Comparison of ENCODE assay signal across 7 cellular contexts in genomic region chr7:106898967-106899366, GRCh38. TPM values are rescaled to one million over a fixed set of nuclear protein-coding genes. Genes with fewer than 3 reads are reported as not detected.
DNase-seq lines count a peak whose midpoint lies in the region; ATAC-seq lines count a peak whose summit lies in the region.
"Not testable (repeated sequence)": the region's sequence is repeated elsewhere in the genome, so short reads cannot be mapped to it uniquely, and the experiment has no call there.
"Had no signal": no experiment of that assay in that cellular context is flagged by ENCODE, and none has a peak within 500 bp of the region (broad histone marks: within the 10 kb centered on the region; RNA-seq: fewer than 3 reads in every experiment).

No MANE protein-coding gene starts in this region.

- intact Hi-C loops in CD4-positive, alpha-beta memory T cell (cut with micrococcal nuclease) = not testable (repeated sequence)

- H3K36me3 Mint-ChIP-seq in CD4-positive, alpha-beta memory T cell = peaks cover 69 to 76% of the 10 kb centered on the region in 2 donors
- peaks cover 61% of the 10 kb centered on the region for H3K36me3 Mint-ChIP-seq in T-cell
- peaks cover 42% of the 10 kb centered on the region for H3K36me3 Mint-ChIP-seq in activated naive CD8-positive, alpha-beta T cell
- peaks cover 14 to 46% (median 25%) of the 10 kb centered on the region in 3 donors for H3K36me3 Mint-ChIP-seq in immature natural killer cell
- peaks cover 32 to 82% (median 47%) of the 10 kb centered on the region in 3 donors for H3K36me3 Mint-ChIP-seq in naive thymus-derived CD8-positive, alpha-beta T cell
- peaks cover 94% of the 10 kb centered on the region for H3K36me3 Mint-ChIP-seq in stimulated activated effector memory CD8-positive, alpha-beta T cell treated with anti-CD3 and anti-CD28 coated beads, Interleukin-12 subunit alpha, Interleukin-12 subunit beta, amount 100 ng/mL, for 72 hours

- H3K36me3 ChIP-seq in CD4-positive, alpha-beta memory T cell (ENCODE audit: insufficient read depth, low read length) = not testable (repeated sequence)

- POLR2A ChIA-PET in CD4-positive, alpha-beta memory T cell (lab: Charles Lee; ENCODE audit: partially characterized antibody); T-cell (lab: Charles Lee); naive thymus-derived CD8-positive, alpha-beta T cell (lab: Charles Lee): not testable (repeated sequence)

- H3K4me3 Mint-ChIP-seq in CD4-positive, alpha-beta memory T cell = peak overlapping the region in 3 of 8 donors; percentile 27 to 35 (median 31)
- peak overlapping the region in 1 of 3 donors; percentile 14 for H3K4me3 Mint-ChIP-seq in T-cell
- H3K4me3 Mint-ChIP-seq in activated naive CD8-positive, alpha-beta T cell = peak overlapping the region; percentile 2
- peak overlapping the region; percentile 19 to 69 (median 45) for H3K4me3 Mint-ChIP-seq in immature natural killer cell
- peak overlapping the region in 6 of 10 donors; percentile 1 to 54 (median 31) for H3K4me3 Mint-ChIP-seq in naive thymus-derived CD8-positive, alpha-beta T cell
- H3K4me3 Mint-ChIP-seq in stimulated activated effector memory CD8-positive, alpha-beta T cell treated with anti-CD3 and anti-CD28 coated beads, Interleukin-12 subunit alpha, Interleukin-12 subunit beta, amount 100 ng/mL, for 72 hours = peak overlapping the region; percentile 12

- not testable (repeated sequence) for H3K9me3 Mint-ChIP-seq in CD4-positive, alpha-beta memory T cell; activated naive CD8-positive, alpha-beta T cell (ENCODE audit: low read depth); immature natural killer cell; stimulated activated effector memory CD8-positive, alpha-beta T cell treated with anti-CD3 and anti-CD28 coated beads, Interleukin-12 subunit alpha, Interleukin-12 subunit beta, amount 100 ng/mL, for 72 hours
- peaks cover 3 to 10% (median 8%) of the 10 kb centered on the region in 3 donors for H3K9me3 Mint-ChIP-seq in T-cell
- H3K9me3 Mint-ChIP-seq in naive thymus-derived CD8-positive, alpha-beta T cell = peaks cover 0 to 12% (median 4%) of the 10 kb centered on the region in 9 donors

- not testable (repeated sequence) for H3K27ac ChIP-seq in CD4-positive, alpha-beta memory T cell (ENCODE audit: low read depth, low read length)

- H3K4me3 ChIP-seq in CD4-positive, alpha-beta memory T cell (ENCODE audit: low read length in 2 of 2) = not testable (repeated sequence)

- H3K9me3 ChIP-seq in CD4-positive, alpha-beta memory T cell (ENCODE audit: control insufficient read depth in 1 of 2, low read length in 2 of 2) = not testable (repeated sequence)

- H3K4me1 ChIP-seq in CD4-positive, alpha-beta memory T cell (ENCODE audit: insufficient read depth, low read length) = peaks cover 16% of the 10 kb centered on the region

- DNase-seq in CD4-positive, alpha-beta memory T cell; T-cell; immature natural killer cell; naive thymus-derived CD8-positive, alpha-beta T cell; stimulated activated effector memory CD8-positive, alpha-beta T cell treated with anti-CD3 and anti-CD28 coated beads, Interleukin-12 subunit alpha, Interleukin-12 subunit beta, amount 100 ng/mL, for 72 hours (ENCODE audit: low spot score in 2 of 2): not testable (repeated sequence)

- not testable (repeated sequence) for ATAC-seq in T-cell (replicated peaks in 1 of 4); naive thymus-derived CD8-positive, alpha-beta T cell; stimulated activated effector memory CD8-positive, alpha-beta T cell treated with anti-CD3 and anti-CD28 coated beads, Interleukin-12 subunit alpha, Interleukin-12 subunit beta, amount 100 ng/mL, for 72 hours

- not testable (repeated sequence) for H3K27me3 Mint-ChIP-seq in CD4-positive, alpha-beta memory T cell; T-cell; activated naive CD8-positive, alpha-beta T cell; immature natural killer cell (ENCODE audit: low read depth in 3 of 3); naive thymus-derived CD8-positive, alpha-beta T cell

- peaks cover 38 to 58% (median 48%) of the 10 kb centered on the region in 4 donors for H3K4me1 Mint-ChIP-seq in CD4-positive, alpha-beta memory T cell
- H3K4me1 Mint-ChIP-seq in T-cell (peaks cover 54 to 58% (median 57%) of the 10 kb centered on the region in 3 donors), immature natural killer cell (peaks cover 79 to 90% of the 10 kb centered on the region in 2 donors)
- H3K4me1 Mint-ChIP-seq in activated naive CD8-positive, alpha-beta T cell (ENCODE audit: low read depth) = peaks cover 45% of the 10 kb centered on the region
- H3K4me1 Mint-ChIP-seq in naive thymus-derived CD8-positive, alpha-beta T cell = peaks cover 36 to 76% (median 50%) of the 10 kb centered on the region in 4 donors
- H3K4me1 Mint-ChIP-seq in stimulated activated effector memory CD8-positive, alpha-beta T cell treated with anti-CD3 and anti-CD28 coated beads, Interleukin-12 subunit alpha, Interleukin-12 subunit beta, amount 100 ng/mL, for 72 hours = peaks cover 65% of the 10 kb centered on the region

- H3K27me3 ChIP-seq in CD4-positive, alpha-beta memory T cell (ENCODE audit: insufficient read depth, low read length) = not testable (repeated sequence)

- peak overlapping the region in 5 of 7 donors; percentile 9 to 80 (median 32) for H3K27ac Mint-ChIP-seq in CD4-positive, alpha-beta memory T cell
- H3K27ac Mint-ChIP-seq in T-cell (peak overlapping the region; percentile 5 to 49), immature natural killer cell (peak overlapping the region; percentile 37 to 89 (median 56))
- H3K27ac Mint-ChIP-seq in activated naive CD8-positive, alpha-beta T cell = not testable (repeated sequence)
- peak overlapping the region in 7 of 10 donors; percentile 16 to 93 (median 67) for H3K27ac Mint-ChIP-seq in naive thymus-derived CD8-positive, alpha-beta T cell
- peak overlapping the region; percentile 27 for H3K27ac Mint-ChIP-seq in stimulated activated effector memory CD8-positive, alpha-beta T cell treated with anti-CD3 and anti-CD28 coated beads, Interleukin-12 subunit alpha, Interleukin-12 subunit beta, amount 100 ng/mL, for 72 hours

- CTCF ChIA-PET in CD4-positive, alpha-beta memory T cell (lab: Charles Lee; ENCODE audit: partially characterized antibody); T-cell (lab: Charles Lee): not testable (repeated sequence)

RNA-seq across cellular contexts. Expression of gene PIK3CG, which starts 33.9 kb away (rescaled TPM):
- 10 to 100 TPM; 32.3 to 32.6 TPM for total RNA-seq in CD4-positive, alpha-beta memory T cell
- polyA plus RNA-seq in CD4-positive, alpha-beta memory T cell = 10 to 100 TPM; 15.3 to 19.2 TPM
- total RNA-seq in T-cell = 10 to 100 TPM; 27.8 to 33.7 (median 28.4) TPM
- 10 to 100 TPM; 21.3 to 65.0 (median 30.6) TPM for polyA plus RNA-seq in immature natural killer cell
- total RNA-seq in naive thymus-derived CD8-positive, alpha-beta T cell = 10 to 100 TPM; 32.9 to 34.4 TPM
- 10 to 100 TPM; 18.3 to 23.0 (median 19.5) TPM for polyA plus RNA-seq in naive thymus-derived CD8-positive, alpha-beta T cell
- polyA plus RNA-seq: IMR-90 had no signal
